ENCODE assay signal across 11 cellular contexts in the genomic region with DNA sequence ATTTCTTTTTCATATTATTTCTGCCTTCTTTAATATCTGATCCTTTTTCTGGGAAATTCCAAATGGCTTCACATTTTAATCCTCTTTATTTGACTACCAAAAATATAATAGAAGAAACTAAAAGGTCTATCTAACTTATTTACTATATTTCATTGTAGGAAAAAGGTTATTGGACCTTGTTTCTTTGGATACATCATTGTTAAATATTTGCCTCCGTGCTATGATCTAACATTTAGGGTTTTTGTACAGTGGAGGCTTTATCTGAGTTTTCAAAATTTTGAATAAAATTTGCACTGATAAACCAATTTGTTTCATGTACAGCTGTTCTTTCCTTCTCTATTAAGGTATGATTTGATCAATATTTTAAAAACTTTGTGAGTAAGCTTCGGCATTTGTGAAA.
"Had no signal": no experiment of that assay in that cellular context is flagged by ENCODE, and none has a peak within 500 bp of the region (broad histone marks: within the 10 kb centered on the region; RNA-seq: fewer than 3 reads in every experiment).

No MANE protein-coding gene starts in this region.

- H3K4me1 ChIP-seq: HAP-1 had no signal

- H3K36me3 ChIP-seq: HAP-1 had no signal

- H2AFZ ChIP-seq: GM23248, GM23338 had no signal

- H3K9ac ChIP-seq: GM23248 had no signal

- DNase-seq: GM23248, GOT3, H7, H9, HCEC 1CT, HFFc6 had no signal

- FAIRE-seq: H1, H54 had no signal

- H3K27ac ChIP-seq: GM23248 had no signal

- ATAC-seq: GM23338, HCT116 had no signal

- H3K9me3 ChIP-seq: HAP-1 had no signal

- H3K4me2 ChIP-seq: GM23338 had no signal

- H3K4me3 ChIP-seq: GM23248, GM23338, HAP-1 had no signal
